In the genomic region with DNA sequence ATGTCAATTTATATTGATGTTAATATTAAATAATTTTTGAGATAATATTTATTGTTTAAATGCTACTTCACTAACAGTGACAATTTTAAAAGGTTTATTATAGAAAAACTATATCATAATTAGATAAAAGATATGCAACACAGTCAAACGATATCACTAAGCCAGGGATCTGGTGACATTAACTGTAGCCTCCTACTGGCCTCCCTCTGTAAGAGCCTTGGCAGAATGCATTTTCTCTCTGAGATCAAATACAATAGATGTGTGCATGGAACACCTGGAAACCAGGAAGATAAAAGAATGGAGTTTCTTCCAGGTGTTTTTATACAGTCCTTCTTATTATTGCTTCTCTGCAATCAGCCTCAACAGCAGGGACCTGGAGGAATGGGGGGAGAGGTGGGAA, we compare ENCODE assay signal across 14 cellular contexts.
A peak's percentile ranks its signal among the peaks of the same experiment; 100 is the strongest.
DNase-seq lines count a peak whose midpoint lies in the region; ATAC-seq and TF ChIP-seq lines count a peak whose summit lies in the region.
"Had no signal": no experiment of that assay in that cellular context is flagged by ENCODE, and none has a peak within 500 bp of the region (broad histone marks: within the 10 kb centered on the region; RNA-seq: fewer than 3 reads in every experiment).

No MANE protein-coding gene starts in this region.

- intact Hi-C loops in Right ventricle myocardium superior (cut with DNase I): no loop called here

- H3K27me3 Mint-ChIP-seq in type B pancreatic cell: no peaks in the 10 kb centered on the region
- H3K27me3 Mint-ChIP-seq: activated naive CD4-positive, alpha-beta T cell treated with anti-CD3 and anti-CD28 coated beads, Interleukin-2, amount 10 ng/mL, durations not matched to agents 7 days and 5 days had no signal

- peak; percentile 38 for TF ChIP-seq CTCF in astrocyte of the cerebellum (IDR thresholded peaks at IDR 0.05; ENCODE audit: low read depth, low read length, missing control alignments)
- TF ChIP-seq CTCF in type B pancreatic cell (conservative IDR thresholded peaks at IDR 0.05): peak; percentile 58

- H3K4me3 Mint-ChIP-seq in type B pancreatic cell: no peak overlapping the region
- H3K4me3 Mint-ChIP-seq: activated naive CD4-positive, alpha-beta T cell treated with anti-CD3 and anti-CD28 coated beads, Interleukin-2, amount 10 ng/mL, durations not matched to agents 7 days and 5 days had no signal

- DNase-seq in NCI-H82 (lab: John Stamatoyannopoulos, UW): peak; percentile 35
- DNase-seq in NCI-H82 treated with DMSO at 0.1 percent for 48 hours (lab: John Stamatoyannopoulos, UW; ENCODE audit: unreplicated experiment): no peak
- DNase-seq in NCI-H460 (ENCODE audit: extremely low read depth, low read depth): peak; percentile 29
- no peak for DNase-seq in astrocyte of the cerebellum (ENCODE audit: low read depth)
- no peak for DNase-seq in type B pancreatic cell (ENCODE audit: extremely low spot score, unreplicated experiment)
- DNase-seq in T-helper 2 cell: no peak
- DNase-seq in D341Med (ENCODE audit: low spot score): no peak
- no peak for DNase-seq in Right ventricle myocardium superior
- DNase-seq: activated naive CD4-positive, alpha-beta T cell treated with anti-CD3 and anti-CD28 coated beads, Interleukin-2, amount 10 ng/mL, durations not matched to agents 7 days and 5 days; MG63; NCI-H446 treated with DMSO at 0.1 percent for 48 hours; SHP77 treated with DMSO at 0.1 percent for 48 hours had no signal

- no peaks in the 10 kb centered on the region for H3K36me3 Mint-ChIP-seq in type B pancreatic cell
- H3K36me3 Mint-ChIP-seq: activated naive CD4-positive, alpha-beta T cell treated with anti-CD3 and anti-CD28 coated beads, Interleukin-2, amount 10 ng/mL, durations not matched to agents 7 days and 5 days had no signal

- no peaks in the 10 kb centered on the region for H3K9me3 Mint-ChIP-seq in type B pancreatic cell

- no peak for ATAC-seq in Right ventricle myocardium superior (ENCODE audit: poor library complexity)

- no peak overlapping the region for H3K27ac Mint-ChIP-seq in type B pancreatic cell
- H3K27ac Mint-ChIP-seq: activated naive CD4-positive, alpha-beta T cell treated with anti-CD3 and anti-CD28 coated beads, Interleukin-2, amount 10 ng/mL, durations not matched to agents 7 days and 5 days had no signal

- in situ Hi-C loops in astrocyte of the cerebellum (cut with HindIII; ENCODE audit: low sequenced_read_pairs): no loop called here

- no peaks in the 10 kb centered on the region for H3K4me1 Mint-ChIP-seq in type B pancreatic cell (ENCODE audit: unreplicated experiment)
- H3K4me1 Mint-ChIP-seq: activated naive CD4-positive, alpha-beta T cell treated with anti-CD3 and anti-CD28 coated beads, Interleukin-2, amount 10 ng/mL, durations not matched to agents 7 days and 5 days had no signal

- H3K4me3 ChIP-seq in astrocyte of the cerebellum (ENCODE audit: low read depth, low read length): no peak overlapping the region
- H3K4me3 ChIP-seq: cardiac muscle cell, MG63, prostate gland had no signal

Comparison
In these comparisons a context has a peak if more than half of its experiments do, and no peak if none do; other contexts are left out.
1. DNase-seq: peak in NCI-H82 (single experiment) and NCI-H460 (single experiment); none in NCI-H82 treated with DMSO at 0.1 percent for 48 hours (single experiment), astrocyte of the cerebellum (single experiment), type B pancreatic cell (single experiment), T-helper 2 cell (0 of 5), D341Med (single experiment) and Right ventricle myocardium superior (single experiment).